ENCODE assay signal across 2 cellular contexts in the genomic region with DNA sequence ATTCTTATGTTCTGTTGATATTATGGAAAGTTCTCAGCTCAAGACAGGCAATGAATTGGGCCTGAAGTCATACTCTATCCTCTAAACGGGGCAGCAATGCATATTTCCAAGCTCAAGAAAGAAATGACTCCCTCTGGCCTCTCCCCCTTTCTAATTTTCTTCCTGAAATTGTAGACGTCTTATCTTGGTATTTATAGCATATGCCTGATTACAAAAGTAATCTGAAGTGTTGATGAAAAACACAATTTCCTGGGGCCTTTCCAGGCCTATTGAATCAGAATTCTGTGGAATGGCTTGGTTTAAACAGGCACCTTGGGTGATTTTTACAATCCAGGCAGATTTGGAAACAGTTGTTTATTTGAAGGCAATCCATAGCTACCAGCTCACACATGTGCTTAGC.
A peak's percentile ranks its signal among the peaks of the same experiment; 100 is the strongest.
TF ChIP-seq lines count a peak whose summit lies in the region.

No MANE protein-coding gene starts in this region.

TF ChIP-seq in liver, 16 proteins besides CTCF, POLR2A, EP300 and RAD21 (continued from another document):
- TF ChIP-seq, protein P1, sequence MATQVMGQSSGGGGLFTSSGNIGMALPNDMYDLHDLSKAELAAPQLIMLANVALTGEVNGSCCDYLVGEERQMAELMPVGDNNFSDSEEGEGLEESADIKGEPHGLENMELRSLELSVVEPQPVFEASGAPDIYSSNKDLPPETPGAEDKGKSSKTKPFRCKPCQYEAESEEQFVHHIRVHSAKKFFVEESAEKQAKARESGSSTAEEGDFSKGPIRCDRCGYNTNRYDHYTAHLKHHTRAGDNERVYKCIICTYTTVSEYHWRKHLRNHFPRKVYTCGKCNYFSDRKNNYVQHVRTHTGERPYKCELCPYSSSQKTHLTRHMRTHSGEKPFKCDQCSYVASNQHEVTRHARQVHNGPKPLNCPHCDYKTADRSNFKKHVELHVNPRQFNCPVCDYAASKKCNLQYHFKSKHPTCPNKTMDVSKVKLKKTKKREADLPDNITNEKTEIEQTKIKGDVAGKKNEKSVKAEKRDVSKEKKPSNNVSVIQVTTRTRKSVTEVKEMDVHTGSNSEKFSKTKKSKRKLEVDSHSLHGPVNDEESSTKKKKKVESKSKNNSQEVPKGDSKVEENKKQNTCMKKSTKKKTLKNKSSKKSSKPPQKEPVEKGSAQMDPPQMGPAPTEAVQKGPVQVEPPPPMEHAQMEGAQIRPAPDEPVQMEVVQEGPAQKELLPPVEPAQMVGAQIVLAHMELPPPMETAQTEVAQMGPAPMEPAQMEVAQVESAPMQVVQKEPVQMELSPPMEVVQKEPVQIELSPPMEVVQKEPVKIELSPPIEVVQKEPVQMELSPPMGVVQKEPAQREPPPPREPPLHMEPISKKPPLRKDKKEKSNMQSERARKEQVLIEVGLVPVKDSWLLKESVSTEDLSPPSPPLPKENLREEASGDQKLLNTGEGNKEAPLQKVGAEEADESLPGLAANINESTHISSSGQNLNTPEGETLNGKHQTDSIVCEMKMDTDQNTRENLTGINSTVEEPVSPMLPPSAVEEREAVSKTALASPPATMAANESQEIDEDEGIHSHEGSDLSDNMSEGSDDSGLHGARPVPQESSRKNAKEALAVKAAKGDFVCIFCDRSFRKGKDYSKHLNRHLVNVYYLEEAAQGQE (IDR thresholded peaks at IDR 0.05) = peak; percentile 29
- TF ChIP-seq TAF1 (conservative IDR thresholded peaks at IDR 0.05) = no peak
- TF ChIP-seq RXRA (IDR thresholded peaks at IDR 0.05) = no peak
TF ChIP-seq in liver: peak in this region for 1.

TF ChIP-seq in HepG2, 621 proteins besides CTCF, POLR2A, EP300 and RAD21 (continued from another document):
- TF ChIP-seq, protein P2, sequence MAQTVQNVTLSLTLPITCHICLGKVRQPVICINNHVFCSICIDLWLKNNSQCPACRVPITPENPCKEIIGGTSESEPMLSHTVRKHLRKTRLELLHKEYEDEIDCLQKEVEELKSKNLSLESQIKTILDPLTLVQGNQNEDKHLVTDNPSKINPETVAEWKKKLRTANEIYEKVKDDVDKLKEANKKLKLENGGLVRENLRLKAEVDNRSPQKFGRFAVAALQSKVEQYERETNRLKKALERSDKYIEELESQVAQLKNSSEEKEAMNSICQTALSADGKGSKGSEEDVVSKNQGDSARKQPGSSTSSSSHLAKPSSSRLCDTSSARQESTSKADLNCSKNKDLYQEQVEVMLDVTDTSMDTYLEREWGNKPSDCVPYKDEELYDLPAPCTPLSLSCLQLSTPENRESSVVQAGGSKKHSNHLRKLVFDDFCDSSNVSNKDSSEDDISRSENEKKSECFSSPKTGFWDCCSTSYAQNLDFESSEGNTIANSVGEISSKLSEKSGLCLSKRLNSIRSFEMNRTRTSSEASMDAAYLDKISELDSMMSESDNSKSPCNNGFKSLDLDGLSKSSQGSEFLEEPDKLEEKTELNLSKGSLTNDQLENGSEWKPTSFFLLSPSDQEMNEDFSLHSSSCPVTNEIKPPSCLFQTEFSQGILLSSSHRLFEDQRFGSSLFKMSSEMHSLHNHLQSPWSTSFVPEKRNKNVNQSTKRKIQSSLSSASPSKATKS (CRISPR knock-in tag; IDR thresholded peaks at IDR 0.05) = no peak
- no peak for TF ChIP-seq ZFAT (CRISPR knock-in tag; conservative IDR thresholded peaks at IDR 0.05)
- TF ChIP-seq, protein P3, sequence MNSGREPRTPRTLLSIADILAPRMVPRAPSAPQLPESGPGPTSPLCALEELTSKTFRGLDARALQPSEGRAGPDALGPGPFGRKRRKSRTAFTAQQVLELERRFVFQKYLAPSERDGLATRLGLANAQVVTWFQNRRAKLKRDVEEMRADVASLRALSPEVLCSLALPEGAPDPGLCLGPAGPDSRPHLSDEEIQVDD (CRISPR knock-in tag; IDR thresholded peaks at IDR 0.05; ENCODE audit: borderline replicate concordance) = no peak
- TF ChIP-seq MBD4 (IDR thresholded peaks at IDR 0.05; ENCODE audit: borderline replicate concordance, low read length) = no peak
- TF ChIP-seq ZKSCAN5 (CRISPR knock-in tag; IDR thresholded peaks at IDR 0.05) = no peak
- TF ChIP-seq, protein P4, sequence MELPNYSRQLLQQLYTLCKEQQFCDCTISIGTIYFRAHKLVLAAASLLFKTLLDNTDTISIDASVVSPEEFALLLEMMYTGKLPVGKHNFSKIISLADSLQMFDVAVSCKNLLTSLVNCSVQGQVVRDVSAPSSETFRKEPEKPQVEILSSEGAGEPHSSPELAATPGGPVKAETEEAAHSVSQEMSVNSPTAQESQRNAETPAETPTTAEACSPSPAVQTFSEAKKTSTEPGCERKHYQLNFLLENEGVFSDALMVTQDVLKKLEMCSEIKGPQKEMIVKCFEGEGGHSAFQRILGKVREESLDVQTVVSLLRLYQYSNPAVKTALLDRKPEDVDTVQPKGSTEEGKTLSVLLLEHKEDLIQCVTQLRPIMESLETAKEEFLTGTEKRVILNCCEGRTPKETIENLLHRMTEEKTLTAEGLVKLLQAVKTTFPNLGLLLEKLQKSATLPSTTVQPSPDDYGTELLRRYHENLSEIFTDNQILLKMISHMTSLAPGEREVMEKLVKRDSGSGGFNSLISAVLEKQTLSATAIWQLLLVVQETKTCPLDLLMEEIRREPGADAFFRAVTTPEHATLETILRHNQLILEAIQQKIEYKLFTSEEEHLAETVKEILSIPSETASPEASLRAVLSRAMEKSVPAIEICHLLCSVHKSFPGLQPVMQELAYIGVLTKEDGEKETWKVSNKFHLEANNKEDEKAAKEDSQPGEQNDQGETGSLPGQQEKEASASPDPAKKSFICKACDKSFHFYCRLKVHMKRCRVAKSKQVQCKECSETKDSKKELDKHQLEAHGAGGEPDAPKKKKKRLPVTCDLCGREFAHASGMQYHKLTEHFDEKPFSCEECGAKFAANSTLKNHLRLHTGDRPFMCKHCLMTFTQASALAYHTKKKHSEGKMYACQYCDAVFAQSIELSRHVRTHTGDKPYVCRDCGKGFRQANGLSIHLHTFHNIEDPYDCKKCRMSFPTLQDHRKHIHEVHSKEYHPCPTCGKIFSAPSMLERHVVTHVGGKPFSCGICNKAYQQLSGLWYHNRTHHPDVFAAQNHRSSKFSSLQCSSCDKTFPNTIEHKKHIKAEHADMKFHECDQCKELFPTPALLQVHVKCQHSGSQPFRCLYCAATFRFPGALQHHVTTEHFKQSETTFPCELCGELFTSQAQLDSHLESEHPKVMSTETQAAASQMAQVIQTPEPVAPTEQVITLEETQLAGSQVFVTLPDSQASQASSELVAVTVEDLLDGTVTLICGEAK (IDR thresholded peaks at IDR 0.05) = no peak
- TF ChIP-seq, protein P4 (CRISPR knock-in tag; IDR thresholded peaks at IDR 0.05) = no peak
- no peak for TF ChIP-seq KDM3A (CRISPR knock-in tag; IDR thresholded peaks at IDR 0.05; ENCODE audit: low read depth)
